ENCODE assay signal across 9 cellular contexts in genomic region chr5:134115806-134116175, GRCh38. TPM values are rescaled to one million over a fixed set of nuclear protein-coding genes. Genes with fewer than 3 reads are reported as not detected.
DNase-seq lines count a peak whose midpoint lies in the region; ATAC-seq and TF ChIP-seq lines count a peak whose summit lies in the region.
"Had no signal": no experiment of that assay in that cellular context is flagged by ENCODE, and none has a peak within 500 bp of the region (broad histone marks: within the 10 kb centered on the region; RNA-seq: fewer than 3 reads in every experiment).

No MANE protein-coding gene starts in this region.

- H3K4me1 ChIP-seq in HUES48 (ENCODE audit: control insufficient read depth, insufficient read depth, low read length), result peaks cover 13% of the 10 kb centered on the region
- H3K4me1 ChIP-seq in body of pancreas, result peaks cover 22% of the 10 kb centered on the region

- H3K36me3 Mint-ChIP-seq in CD14-positive monocyte (peaks cover 5 to 7% of the 10 kb centered on the region in 2 donors), nephron progenitor cell (ENCODE audit: low read depth) (peaks cover 13% of the 10 kb centered on the region)

- H3K4me3 ChIP-seq in HUES48 (ENCODE audit: low read depth, low read length) (peak overlapping the region; percentile 68), body of pancreas (no peak overlapping the region)

- intact Hi-C loops in CD14-positive monocyte (cut with micrococcal nuclease) (no loop called here), body of pancreas (cut with DNase I) (no loop called here)

- peaks cover 56 to 69% (median 57%) of the 10 kb centered on the region in 3 donors for H3K27me3 Mint-ChIP-seq in CD14-positive monocyte (ENCODE audit: low read depth in 3 of 3)
- peaks cover 15% of the 10 kb centered on the region for H3K27me3 Mint-ChIP-seq in nephron progenitor cell (ENCODE audit: low read depth, poor library complexity)

- no peak overlapping the region for H3K27ac Mint-ChIP-seq in CD14-positive monocyte
- H3K27ac Mint-ChIP-seq in nephron progenitor cell, result no peak overlapping the region

- TF ChIP-seq CTCF in CD14-positive monocyte (IDR thresholded peaks at IDR 0.05) (no peak), body of pancreas (IDR thresholded peaks at IDR 0.05) (no peak), nephron progenitor cell (IDR thresholded peaks at IDR 0.05) (no peak)

- peaks cover 10% of the 10 kb centered on the region for H3K36me3 ChIP-seq in HUES48 (ENCODE audit: control insufficient read depth, insufficient read depth, low read length)
- H3K36me3 ChIP-seq in body of pancreas (replicated peaks in 1 of 2; ENCODE audit: insufficient read depth in 1 of 2, low read depth in 2 of 2), result no peaks in the 10 kb centered on the region

- no peak overlapping the region for H3K9ac ChIP-seq in HUES48 (ENCODE audit: low read depth, low read length)

- 46 to 54% methylated on average over 5 to 12 of the region's 13 CpGs for WGBS in body of pancreas, 2 donors

- H3K27ac ChIP-seq in HUES48 (ENCODE audit: low read depth, low read length), result peak overlapping the region; percentile 85
- H3K27ac ChIP-seq in body of pancreas, result peak overlapping the region; percentile 7 to 76 (median 62)

- H3K4me1 Mint-ChIP-seq in CD14-positive monocyte (peaks cover 14% of the 10 kb centered on the region), nephron progenitor cell (peaks cover 48% of the 10 kb centered on the region)

- H3K9me3 ChIP-seq in HUES48 (ENCODE audit: control insufficient read depth, insufficient read depth, low read length) (no peaks in the 10 kb centered on the region), body of pancreas (no peaks in the 10 kb centered on the region)

- TF ChIP-seq POLR2A in body of pancreas (IDR thresholded peaks at IDR 0.05), result no peak

- ATAC-seq in body of pancreas (peak; percentile 13), HG03521 (IDR thresholded peaks at IDR 0.05; ENCODE audit: unreplicated experiment) (no peak)

- no peak for DNase-seq in CD14-positive monocyte (ENCODE audit: low spot score)
- DNase-seq in body of pancreas, result peak in 1 of 4 donors; percentile 58
- peak; percentile 26 for DNase-seq in nephron progenitor cell
- no peak for DNase-seq in KG1 (lab: John Stamatoyannopoulos, UW)
- DNase-seq in anterior cingulate cortex (lab: John Stamatoyannopoulos, UW), result no peak
- DNase-seq in NCI-H1417 (lab: John Stamatoyannopoulos, UW), result no peak
- DNase-seq: NCI-H774 had no signal

- peak overlapping the region; percentile 62 to 72 for H3K4me3 Mint-ChIP-seq in CD14-positive monocyte
- H3K4me3 Mint-ChIP-seq in nephron progenitor cell, result peak overlapping the region; percentile 77

- H3K9me3 Mint-ChIP-seq in CD14-positive monocyte (peaks cover 0 to 15% (median 5%) of the 10 kb centered on the region in 7 donors), nephron progenitor cell (no peaks in the 10 kb centered on the region)

- peaks cover 29% of the 10 kb centered on the region for H3K27me3 ChIP-seq in HUES48 (ENCODE audit: control insufficient read depth, insufficient read depth, low read length)
- no peaks in the 10 kb centered on the region for H3K27me3 ChIP-seq in body of pancreas

RNA-seq across cellular contexts. Expression of gene TCF7, which starts 1.3 kb away (rescaled TPM):
- under 1 TPM; 0.83 to 0.84 TPM for polyA plus RNA-seq in CD14-positive monocyte
- total RNA-seq in body of pancreas, result 1 to 10 TPM; 6.3 to 9.1 TPM
